Comparison of ENCODE assay signal across 1 cellular context in the genomic region with DNA sequence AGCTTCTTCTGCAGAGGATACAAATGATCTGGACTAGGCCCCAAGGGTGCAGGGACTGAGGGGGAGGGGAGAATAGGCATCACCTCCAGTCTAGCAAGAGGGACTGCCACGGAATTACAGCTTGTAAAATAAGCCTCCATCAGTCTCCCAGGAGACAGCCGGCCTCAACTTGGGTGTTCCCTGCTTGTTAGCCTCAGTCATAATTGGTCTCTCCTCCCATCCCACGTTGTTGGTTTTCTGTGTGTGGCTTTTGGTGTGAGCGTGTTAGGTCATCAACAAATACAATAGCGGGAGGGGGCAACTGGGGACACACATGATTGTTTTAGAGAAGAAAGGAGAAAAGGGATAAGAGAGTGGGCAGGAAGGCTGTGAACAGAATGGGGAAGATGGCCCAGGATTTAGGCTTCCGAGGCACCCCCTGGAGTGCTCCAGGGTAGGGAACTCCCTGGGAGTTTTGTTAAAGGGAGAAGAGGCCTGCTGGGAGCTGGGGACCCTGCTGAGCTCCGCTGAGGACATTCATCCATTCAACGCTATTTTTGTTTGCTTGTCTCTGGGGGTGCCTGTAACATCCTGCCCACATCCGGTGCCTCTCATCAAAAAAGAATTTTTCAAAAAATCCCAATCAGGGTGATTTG.
TF ChIP-seq lines count a peak whose summit lies in the region.

No MANE protein-coding gene starts in this region.

TF ChIP-seq in GM12878, 131 proteins besides CTCF, POLR2A, EP300 and RAD21 (continued from another document):
- TF ChIP-seq, protein P1, sequence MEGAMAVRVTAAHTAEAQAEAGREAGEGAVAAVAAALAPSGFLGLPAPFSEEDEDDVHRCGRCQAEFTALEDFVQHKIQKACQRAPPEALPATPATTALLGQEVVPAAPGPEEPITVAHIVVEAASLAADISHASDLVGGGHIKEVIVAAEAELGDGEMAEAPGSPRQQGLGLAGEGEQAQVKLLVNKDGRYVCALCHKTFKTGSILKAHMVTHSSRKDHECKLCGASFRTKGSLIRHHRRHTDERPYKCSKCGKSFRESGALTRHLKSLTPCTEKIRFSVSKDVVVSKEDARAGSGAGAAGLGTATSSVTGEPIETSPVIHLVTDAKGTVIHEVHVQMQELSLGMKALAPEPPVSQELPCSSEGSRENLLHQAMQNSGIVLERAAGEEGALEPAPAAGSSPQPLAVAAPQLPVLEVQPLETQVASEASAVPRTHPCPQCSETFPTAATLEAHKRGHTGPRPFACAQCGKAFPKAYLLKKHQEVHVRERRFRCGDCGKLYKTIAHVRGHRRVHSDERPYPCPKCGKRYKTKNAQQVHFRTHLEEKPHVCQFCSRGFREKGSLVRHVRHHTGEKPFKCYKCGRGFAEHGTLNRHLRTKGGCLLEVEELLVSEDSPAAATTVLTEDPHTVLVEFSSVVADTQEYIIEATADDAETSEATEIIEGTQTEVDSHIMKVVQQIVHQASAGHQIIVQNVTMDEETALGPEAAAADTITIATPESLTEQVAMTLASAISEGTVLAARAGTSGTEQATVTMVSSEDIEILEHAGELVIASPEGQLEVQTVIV (IDR thresholded peaks at IDR 0.05; ENCODE audit: borderline replicate concordance, partially characterized antibody), result no peak
- TF ChIP-seq STAT1 (conservative IDR thresholded peaks at IDR 0.05), result no peak
